ENCODE assay signal across 16 cellular contexts in genomic region chr1:205672395-205672889, GRCh38. TPM values are rescaled to one million over a fixed set of nuclear protein-coding genes. Genes with fewer than 3 reads are reported as not detected.
DNase-seq lines count a peak whose midpoint lies in the region; ATAC-seq and TF ChIP-seq lines count a peak whose summit lies in the region.
"Had no signal": no experiment of that assay in that cellular context is flagged by ENCODE, and none has a peak within 500 bp of the region (broad histone marks: within the 10 kb centered on the region; RNA-seq: fewer than 3 reads in every experiment).

No MANE protein-coding gene starts in this region.

- ATAC-seq in WTC11 = no peak
- no peak for ATAC-seq in HG03025 (IDR thresholded peaks at IDR 0.05; ENCODE audit: low FRiP score, unreplicated experiment)
- ATAC-seq: activated naive CD8-positive, alpha-beta T cell treated with anti-CD3 and anti-CD28 coated beads, Interleukin-2, amount 50 U/mL, for 24 hours; stimulated activated effector memory CD8-positive, alpha-beta T cell treated with anti-CD3 and anti-CD28 coated beads, Interleukin-12 subunit alpha, Interleukin-12 subunit beta, amount 100 ng/mL, for 72 hours had no signal

- no peaks in the 10 kb centered on the region for H3K27me3 Mint-ChIP-seq in WTC11 (ENCODE audit: low read depth)
- H3K27me3 Mint-ChIP-seq in progenitor cell of endocrine pancreas = peaks cover 2% of the 10 kb centered on the region

- H3K27ac ChIP-seq in HUES48 (ENCODE audit: low read depth, low read length) (peak overlapping the region; percentile 96), iPS-18a (ENCODE audit: low read length) (peak overlapping the region; percentile 63), osteoblast (ENCODE audit: low read depth, low read length) (no peak overlapping the region)
- H3K27ac ChIP-seq: uterus had no signal

- H3K9me3 ChIP-seq in HUES48 (ENCODE audit: control insufficient read depth, insufficient read depth, low read length) (no peaks in the 10 kb centered on the region), iPS-18a (ENCODE audit: control insufficient read depth, low read depth, low read length) (no peaks in the 10 kb centered on the region), osteoblast (ENCODE audit: low read depth, low read length) (no peaks in the 10 kb centered on the region)
- H3K9me3 ChIP-seq: uterus had no signal

- H3K36me3 Mint-ChIP-seq in WTC11 = no peaks in the 10 kb centered on the region
- H3K36me3 Mint-ChIP-seq in progenitor cell of endocrine pancreas (ENCODE audit: insufficient read depth) = no peaks in the 10 kb centered on the region
- H3K36me3 Mint-ChIP-seq: stimulated activated effector memory CD8-positive, alpha-beta T cell treated with anti-CD3 and anti-CD28 coated beads, Interleukin-12 subunit alpha, Interleukin-12 subunit beta, amount 100 ng/mL, for 72 hours had no signal

- no peak overlapping the region for H3K4me2 ChIP-seq in osteoblast (ENCODE audit: insufficient read depth, low read length)

- H3K9me3 Mint-ChIP-seq in WTC11 (no peaks in the 10 kb centered on the region), progenitor cell of endocrine pancreas (ENCODE audit: low read depth) (no peaks in the 10 kb centered on the region)
- H3K9me3 Mint-ChIP-seq: activated naive CD8-positive, alpha-beta T cell treated with anti-CD3 and anti-CD28 coated beads, Interleukin-2, amount 50 U/mL, for 24 hours; activated T-cell treated with anti-CD3 and anti-CD28 coated beads, Interleukin-2, amount 50 U/mL, for 4 hours; dendritic cell treated with granulocyte-macrophage colony-stimulating factor and Interleukin-4, amounts not matched to agents 40 ng/mL and 50 ng/mL, for 4 days; stimulated activated effector memory CD8-positive, alpha-beta T cell treated with anti-CD3 and anti-CD28 coated beads, Interleukin-12 subunit alpha, Interleukin-12 subunit beta, amount 100 ng/mL, for 72 hours had no signal

- H2AFZ ChIP-seq in osteoblast (ENCODE audit: low read length) = no peak overlapping the region

- peak overlapping the region; percentile 16; the same call in 1 of the 2 replicates for H3K4me3 Mint-ChIP-seq in WTC11
- peak overlapping the region; percentile 24 for H3K4me3 Mint-ChIP-seq in progenitor cell of endocrine pancreas (ENCODE audit: low read depth)
- H3K4me3 Mint-ChIP-seq: activated naive CD8-positive, alpha-beta T cell treated with anti-CD3 and anti-CD28 coated beads, Interleukin-2, amount 50 U/mL, for 24 hours; activated T-cell treated with anti-CD3 and anti-CD28 coated beads, Interleukin-2, amount 50 U/mL, for 4 hours; dendritic cell treated with granulocyte-macrophage colony-stimulating factor and Interleukin-4, amounts not matched to agents 40 ng/mL and 50 ng/mL, for 4 days; stimulated activated effector memory CD8-positive, alpha-beta T cell treated with anti-CD3 and anti-CD28 coated beads, Interleukin-12 subunit alpha, Interleukin-12 subunit beta, amount 100 ng/mL, for 72 hours had no signal

- H3K27ac Mint-ChIP-seq in WTC11 (peak overlapping the region; percentile 93), progenitor cell of endocrine pancreas (peak overlapping the region; percentile 90)
- H3K27ac Mint-ChIP-seq: activated naive CD8-positive, alpha-beta T cell treated with anti-CD3 and anti-CD28 coated beads, Interleukin-2, amount 50 U/mL, for 24 hours; dendritic cell treated with granulocyte-macrophage colony-stimulating factor and Interleukin-4, amounts not matched to agents 40 ng/mL and 50 ng/mL, for 4 days; stimulated activated effector memory CD8-positive, alpha-beta T cell treated with anti-CD3 and anti-CD28 coated beads, Interleukin-12 subunit alpha, Interleukin-12 subunit beta, amount 100 ng/mL, for 72 hours had no signal

- no peak for DNase-seq in WTC11 (ENCODE audit: low spot score)
- no peak for DNase-seq in progenitor cell of endocrine pancreas (ENCODE audit: low spot score, unreplicated experiment)
- DNase-seq in HCEC 1CT = no peak
- no peak for DNase-seq in osteoblast (ENCODE audit: insufficient read length, low spot score, missing footprints)
- no peak for DNase-seq in AML-193 (lab: John Stamatoyannopoulos, UW)
- DNase-seq: activated naive CD8-positive, alpha-beta T cell treated with anti-CD3 and anti-CD28 coated beads, Interleukin-2, amount 50 U/mL, for 24 hours; activated T-cell treated with anti-CD3 and anti-CD28 coated beads, Interleukin-2, amount 50 U/mL, for 4 hours; NCI-H1694; retina; stimulated activated CD4-positive, alpha-beta T cell treated with anti-CD3 and anti-CD28 coated beads, Interleukin-4, amount 100 ng/mL, for 24 hours; uterus had no signal

- H3K4me1 Mint-ChIP-seq in WTC11 = peaks cover 80% of the 10 kb centered on the region
- H3K4me1 Mint-ChIP-seq in progenitor cell of endocrine pancreas (ENCODE audit: low read depth) = peaks cover 57% of the 10 kb centered on the region

- peaks cover 46% of the 10 kb centered on the region for H3K4me1 ChIP-seq in HUES48 (ENCODE audit: control insufficient read depth, insufficient read depth, low read length)
- peaks cover 49% of the 10 kb centered on the region for H3K4me1 ChIP-seq in iPS-18a (ENCODE audit: control insufficient read depth, low read depth, low read length)
- no peaks in the 10 kb centered on the region for H3K4me1 ChIP-seq in osteoblast (ENCODE audit: insufficient read depth, low read length)
- H3K4me1 ChIP-seq: uterus had no signal

- H3K9ac ChIP-seq in HUES48 (ENCODE audit: low read depth, low read length) (no peak overlapping the region), iPS-18a (ENCODE audit: low read length) (peak overlapping the region; percentile 21)

- H3K4me3 ChIP-seq in HUES48 (ENCODE audit: low read depth, low read length) (no peak overlapping the region), iPS-18a (ENCODE audit: low read length) (peak overlapping the region; percentile 32), osteoblast (ENCODE audit: insufficient read depth, low read length) (no peak overlapping the region)
- H3K4me3 ChIP-seq: uterus had no signal

- H3K36me3 ChIP-seq in HUES48 (ENCODE audit: control insufficient read depth, insufficient read depth, low read length) = no peaks in the 10 kb centered on the region
- no peaks in the 10 kb centered on the region for H3K36me3 ChIP-seq in iPS-18a (ENCODE audit: control insufficient read depth, low read depth, low read length)
- H3K36me3 ChIP-seq in osteoblast (ENCODE audit: insufficient read depth, low read length) = no peaks in the 10 kb centered on the region
- H3K36me3 ChIP-seq: uterus had no signal

- POLR2A ChIA-PET in WTC11 (lab: Charles Lee) = interaction anchor here (2.6 kb wide), 1 partner anchor 41 kb away, joined by 6 read pairs; no protein-coding TSS in a partner anchor

- CTCF ChIA-PET in WTC11 (lab: Charles Lee) = interaction anchor here (0.7 to 19.1 kb wide), 9 partner anchors 8 to 248 kb away, joined by 3 to 468 read pairs (median 4); partner anchors contain the start of genes ELK4 and SLC45A3

- H3K79me2 ChIP-seq in osteoblast (ENCODE audit: insufficient read depth, low read length) = no peaks in the 10 kb centered on the region

- no peaks in the 10 kb centered on the region for H3K27me3 ChIP-seq in HUES48 (ENCODE audit: control insufficient read depth, insufficient read depth, low read length)
- H3K27me3 ChIP-seq in iPS-18a (ENCODE audit: control insufficient read depth, insufficient read depth, low read length) = no peaks in the 10 kb centered on the region
- H3K27me3 ChIP-seq in osteoblast (ENCODE audit: insufficient read depth, low read length) = peaks cover 3% of the 10 kb centered on the region
- H3K27me3 ChIP-seq: uterus had no signal

- TF ChIP-seq CTCF in WTC11 (IDR thresholded peaks at IDR 0.05) (no peak), progenitor cell of endocrine pancreas (IDR thresholded peaks at IDR 0.05; ENCODE audit: unreplicated experiment) (no peak), osteoblast (IDR thresholded peaks at IDR 0.05; ENCODE audit: extremely low read depth, low read depth, low read length) (no peak)

- no peaks in the 10 kb centered on the region for H4K20me1 ChIP-seq in osteoblast (ENCODE audit: insufficient read depth, low read length)

TF ChIP-seq in WTC11, 78 proteins besides CTCF, POLR2A, EP300 and RAD21 (continues in another document):
- TF ChIP-seq FOXP4 (CRISPR knock-in tag; IDR thresholded peaks at IDR 0.05) (no peak), TEAD4 (CRISPR knock-in tag; IDR thresholded peaks at IDR 0.05) (no peak), SMAD4 (CRISPR knock-in tag; IDR thresholded peaks at IDR 0.05) (no peak), RORB (CRISPR knock-in tag; IDR thresholded peaks at IDR 0.05) (no peak), PREB (CRISPR knock-in tag; IDR thresholded peaks at IDR 0.05; ENCODE audit: borderline replicate concordance) (no peak), MAX (CRISPR knock-in tag; IDR thresholded peaks at IDR 0.05) (no peak), ETV6 (CRISPR knock-in tag; IDR thresholded peaks at IDR 0.05) (no peak)

RNA-seq across cellular contexts. Expression of gene SLC45A3, which starts 7.9 kb away (rescaled TPM):
- total RNA-seq in WTC11 (2021) (14.8 to 15.2 TPM (median 15.0 TPM) in 3 replicates), progenitor cell of endocrine pancreas (8.4 and 8.6 TPM in 2 replicates), osteoblast (1.1 and 1.5 TPM in 2 replicates)

RNA-seq across cellular contexts. Expression of gene ELK4, which starts 40.6 kb away (rescaled TPM):
- total RNA-seq in WTC11 (2021) (34.4 to 39.0 TPM (median 37.5 TPM) in 3 replicates), progenitor cell of endocrine pancreas (25.7 and 30.2 TPM in 2 replicates), osteoblast (27.1 and 30.4 TPM in 2 replicates)
